In the genomic region with DNA sequence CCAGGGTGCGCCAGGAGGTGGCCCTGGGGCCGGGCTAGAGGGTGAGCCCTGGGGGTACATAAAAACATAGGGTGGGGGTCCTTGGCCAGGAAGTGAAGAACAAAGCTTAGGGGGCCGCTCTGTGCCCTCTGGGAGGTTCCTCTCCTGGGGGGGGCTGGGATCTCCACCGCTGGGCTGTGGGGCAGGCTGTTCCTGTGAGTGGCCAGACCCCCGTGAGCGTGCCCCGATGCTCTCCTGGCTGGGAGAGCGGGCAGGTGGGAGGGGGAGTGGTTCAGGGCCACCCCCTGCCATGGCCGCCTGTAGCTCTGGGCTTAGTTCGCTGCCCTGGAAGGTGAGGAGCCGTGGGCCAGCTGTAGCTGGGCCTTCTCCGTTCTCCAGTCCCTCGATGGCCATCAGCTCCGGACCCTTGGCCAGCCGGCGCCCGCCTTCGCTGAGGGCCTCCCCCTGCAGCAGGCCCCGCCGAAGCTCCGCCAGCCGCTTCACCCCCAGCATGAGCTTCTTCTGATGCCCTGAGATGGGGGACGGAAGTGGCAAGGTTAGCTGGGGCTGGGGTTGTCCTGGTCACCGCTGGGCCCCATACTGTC, we compare ENCODE assay signal across 15 cellular contexts. TPM values are rescaled to one million over a fixed set of nuclear protein-coding genes. Genes with fewer than 3 reads are reported as not detected.
DNase-seq lines count a peak whose midpoint lies in the region; ATAC-seq and TF ChIP-seq lines count a peak whose summit lies in the region.
"Had no signal": no experiment of that assay in that cellular context is flagged by ENCODE, and none has a peak within 500 bp of the region (broad histone marks: within the 10 kb centered on the region; RNA-seq: fewer than 3 reads in every experiment).

No MANE protein-coding gene starts in this region.

- H3K4me3 ChIP-seq in dorsolateral prefrontal cortex: no peak overlapping the region
- H3K4me3 ChIP-seq in lower lobe of right lung: no peak overlapping the region
- H3K4me3 ChIP-seq in tibial nerve: no peak overlapping the region
- H3K4me3 ChIP-seq: GM23338 had no signal

- no peak for TF ChIP-seq POLR2A in tibial nerve (IDR thresholded peaks at IDR 0.05)

- no peak for TF ChIP-seq EP300 in tibial nerve (IDR thresholded peaks at IDR 0.05)

- H3K27me3 ChIP-seq in dorsolateral prefrontal cortex (no peaks in the 10 kb centered on the region), lower lobe of right lung (ENCODE audit: low read depth) (no peaks in the 10 kb centered on the region), tibial nerve (no peaks in the 10 kb centered on the region)

- H3K36me3 ChIP-seq in lower lobe of right lung (peaks cover 89% of the 10 kb centered on the region), tibial nerve (peaks cover 0 to 92% (median 4%) of the 10 kb centered on the region in 3 donors)

- TF ChIP-seq CTCF in RWPE1 (conservative IDR thresholded peaks at IDR 0.05; ENCODE audit: low read depth) (no peak), dorsolateral prefrontal cortex (IDR thresholded peaks at IDR 0.05 in 54 of 56, conservative IDR thresholded peaks at IDR 0.05 in 2 of 56; ENCODE audit: low read depth in 1 of 56, partially characterized antibody in 56 of 56) (no peak), lower lobe of right lung (IDR thresholded peaks at IDR 0.05) (no peak), tibial nerve (IDR thresholded peaks at IDR 0.05) (no peak)

- peak overlapping the region; percentile 10; the same call in 1 of the 2 replicates for H3K27ac ChIP-seq in RWPE1
- peak overlapping the region in 56 of 59 donors; percentile 11 to 99 (median 88) for H3K27ac ChIP-seq in dorsolateral prefrontal cortex
- H3K27ac ChIP-seq in lower lobe of right lung: no peak overlapping the region
- H3K27ac ChIP-seq in tibial nerve: peak overlapping the region; percentile 37 to 96 (median 80)

- no peak for DNase-seq in RWPE1 (ENCODE audit: low spot score)
- DNase-seq in dorsolateral prefrontal cortex: no peak
- DNase-seq in lower lobe of right lung: peak; percentile 41
- DNase-seq in tibial nerve (ENCODE audit: low spot score in 2 of 2): no peak
- DNase-seq in DMS53 treated with DMSO at 0.1 percent for 48 hours (lab: John Stamatoyannopoulos, UW; ENCODE audit: unreplicated experiment): no peak
- no peak for DNase-seq in DMS114 treated with DMSO at 0.1 percent for 48 hours (lab: John Stamatoyannopoulos, UW; ENCODE audit: unreplicated experiment)
- DNase-seq: AML-193; GDM1; NCI-H1105; NCI-H1694 treated with DMSO at 0.1 percent for 48 hours; NCI-H748 treated with DMSO at 0.1 percent for 48 hours; NK-92 treated with Interleukin-12 subunit alpha and Interleukin-12 subunit beta, amount 100 ng/mL, for 24 hours; RPMI8226 had no signal

- POLR2A ChIA-PET in RWPE1 (lab: Yijun Ruan, JAX; ENCODE audit: low non-redundant PET): interaction anchor here (0.5 to 0.6 kb wide), 2 partner anchors 22 to 109 kb away, joined by 3 to 4 read pairs; no protein-coding TSS in a partner anchor

- intact Hi-C loops in dorsolateral prefrontal cortex (cut with DNase I) (no loop called here), lower lobe of right lung (cut with DNase I) (no loop called here)

- CTCF ChIA-PET in RWPE1 (lab: Yijun Ruan, JAX): interaction anchor here (0.5 to 2.8 kb wide), 5 partner anchors 11 to 151 kb away, joined by 3 to 13 read pairs (median 4); no protein-coding TSS in a partner anchor

- WGBS in tibial nerve, 2 donors: 88 to 93% methylated on average over 14 to 24 of the region's 24 CpGs

- H3K4me1 ChIP-seq in lower lobe of right lung (peaks cover 26% of the 10 kb centered on the region), tibial nerve (peaks cover 0 to 87% (median 25%) of the 10 kb centered on the region in 4 donors)

- H3K9me3 ChIP-seq in lower lobe of right lung (no peaks in the 10 kb centered on the region), tibial nerve (no peaks in the 10 kb centered on the region)

- ATAC-seq in lower lobe of right lung (no peak), HG02884 (IDR thresholded peaks at IDR 0.05; ENCODE audit: unreplicated experiment) (no peak)

RNA-seq across cellular contexts. Expression of a gene that starts 12.5 kb away (rescaled TPM):
- 10 to 100 TPM; 23.3 to 80.3 (median 41.6) TPM for total RNA-seq in dorsolateral prefrontal cortex
- total RNA-seq in lower lobe of right lung: 68.8 TPM
- 10 to 100 TPM; 36.0 to 59.0 (median 51.3) TPM for total RNA-seq in tibial nerve

RNA-seq across cellular contexts. Expression of a gene that starts 13.5 kb away (rescaled TPM):
- total RNA-seq in dorsolateral prefrontal cortex (10 to 100 TPM; 14.4 to 45.4 (median 27.2) TPM), lower lobe of right lung (20.4 TPM), tibial nerve (10 to 100 TPM; 43.3 to 84.6 (median 53.0) TPM)

RNA-seq across cellular contexts. Expression of a gene that starts 22.7 kb away (rescaled TPM):
- total RNA-seq in dorsolateral prefrontal cortex (10 to 100 TPM in 65 of 120 experiments, 1 to 10 TPM in 55; 3.2 to 31.5 (median 10.6) TPM), lower lobe of right lung (111 TPM), tibial nerve (10 to 100 TPM in 1 of 4 donors, 1 to 10 TPM in 3; 8.4 to 18.4 (median 8.8) TPM)

RNA-seq across cellular contexts. Expression of a gene that starts 46.4 kb away (rescaled TPM):
- total RNA-seq in dorsolateral prefrontal cortex (100 to 1,000 TPM in 117 of 120 experiments, 10 to 100 TPM in 3; 78.0 to 220 (median 129) TPM), lower lobe of right lung (89.5 TPM), tibial nerve (10 to 100 TPM; 84.3 to 95.1 (median 89.9) TPM)
